In genomic region chr16:89098767-89099430, GRCh38 we compare ENCODE assay signal across 13 cellular contexts. TPM values are rescaled to one million over a fixed set of nuclear protein-coding genes. Genes with fewer than 3 reads are reported as not detected.
A peak's percentile ranks its signal among the peaks of the same experiment; 100 is the strongest.
DNase-seq lines count a peak whose midpoint lies in the region; ATAC-seq and TF ChIP-seq lines count a peak whose summit lies in the region.
"Had no signal": no experiment of that assay in that cellular context is flagged by ENCODE, and none has a peak within 500 bp of the region (broad histone marks: within the 10 kb centered on the region; RNA-seq: fewer than 3 reads in every experiment).

No MANE protein-coding gene starts in this region.

- H3K27me3 ChIP-seq in Peyer's patch (no peaks in the 10 kb centered on the region), duodenal mucosa (ENCODE audit: control insufficient read depth in 1 of 2, insufficient read depth in 2 of 2, low read length in 2 of 2) (no peaks in the 10 kb centered on the region), testis (no peaks in the 10 kb centered on the region)
- H3K27me3 ChIP-seq: suprapubic skin had no signal

- CTCF ChIA-PET in activated naive CD4-positive, alpha-beta T cell treated with anti-CD3 and anti-CD28 coated beads, Interleukin-2, amount 10 ng/mL, durations not matched to agents 7 days and 5 days (lab: Charles Lee), result no interaction called here

- TF ChIP-seq CTCF in Peyer's patch (IDR thresholded peaks at IDR 0.05) (no peak), testis (IDR thresholded peaks at IDR 0.05) (no peak)

- 82 to 83% methylated on average over 25 to 26 of the region's 26 CpGs for WGBS in testis, 2 donors

- peaks cover 45% of the 10 kb centered on the region for H3K36me3 Mint-ChIP-seq in activated naive CD4-positive, alpha-beta T cell treated with anti-CD3 and anti-CD28 coated beads, Interleukin-2, amount 10 ng/mL, durations not matched to agents 7 days and 5 days

- intact Hi-C loops in testis (cut with DNase I; ENCODE audit: low total_unique reads), result no loop called here

- DNase-seq in activated naive CD4-positive, alpha-beta T cell treated with anti-CD3 and anti-CD28 coated beads, Interleukin-2, amount 10 ng/mL, durations not matched to agents 7 days and 5 days, result no peak
- no peak for DNase-seq in activated naive CD4-positive, alpha-beta T cell treated with anti-CD3 and anti-CD28 coated beads, Interleukin-2, amount 50 U/mL, for 16 hours
- no peak for DNase-seq in Peyer's patch
- peak; percentile 44 for DNase-seq in testis
- DNase-seq in OCI-M1 (lab: John Stamatoyannopoulos, UW), result no peak
- no peak for DNase-seq in cerebellar nuclear complex (lab: John Stamatoyannopoulos, UW)
- DNase-seq: foreskin melanocyte had no signal

- peak overlapping the region; percentile 21 for H3K4me3 Mint-ChIP-seq in activated naive CD4-positive, alpha-beta T cell treated with anti-CD3 and anti-CD28 coated beads, Interleukin-2, amount 10 ng/mL, durations not matched to agents 7 days and 5 days
- H3K4me3 Mint-ChIP-seq: WTC11 had no signal

- no peaks in the 10 kb centered on the region for H3K27me3 Mint-ChIP-seq in activated naive CD4-positive, alpha-beta T cell treated with anti-CD3 and anti-CD28 coated beads, Interleukin-2, amount 10 ng/mL, durations not matched to agents 7 days and 5 days
- H3K27me3 Mint-ChIP-seq: brain had no signal

- H3K27ac Mint-ChIP-seq in activated naive CD4-positive, alpha-beta T cell treated with anti-CD3 and anti-CD28 coated beads, Interleukin-2, amount 10 ng/mL, durations not matched to agents 7 days and 5 days, result peak overlapping the region; percentile 97

- H3K9me3 ChIP-seq in Peyer's patch, result no peaks in the 10 kb centered on the region
- no peaks in the 10 kb centered on the region for H3K9me3 ChIP-seq in duodenal mucosa (ENCODE audit: control insufficient read depth in 1 of 2, low read length in 2 of 2)
- H3K9me3 ChIP-seq in testis, result no peaks in the 10 kb centered on the region
- H3K9me3 ChIP-seq: suprapubic skin had no signal

- peaks cover 0 to 33% (median 0%) of the 10 kb centered on the region in 3 donors for H3K36me3 ChIP-seq in Peyer's patch
- peaks cover 3 to 36% of the 10 kb centered on the region in 2 donors for H3K36me3 ChIP-seq in duodenal mucosa (ENCODE audit: control insufficient read depth in 1 of 2, insufficient read depth in 2 of 2, low read length in 2 of 2)
- no peaks in the 10 kb centered on the region for H3K36me3 ChIP-seq in testis (ENCODE audit: low read depth, missing control alignments)

- peaks cover 26 to 82% (median 44%) of the 10 kb centered on the region in 4 donors for H3K4me1 ChIP-seq in Peyer's patch
- peaks cover 83 to 93% of the 10 kb centered on the region in 2 donors for H3K4me1 ChIP-seq in duodenal mucosa (ENCODE audit: control insufficient read depth in 1 of 2, insufficient read depth in 2 of 2, low read length in 2 of 2)
- peaks cover 20% of the 10 kb centered on the region for H3K4me1 ChIP-seq in testis

- peaks cover 88% of the 10 kb centered on the region for H3K4me1 Mint-ChIP-seq in activated naive CD4-positive, alpha-beta T cell treated with anti-CD3 and anti-CD28 coated beads, Interleukin-2, amount 10 ng/mL, durations not matched to agents 7 days and 5 days

- TF ChIP-seq POLR2A in Peyer's patch (IDR thresholded peaks at IDR 0.05) (no peak), testis (IDR thresholded peaks at IDR 0.05) (no peak)

- peak overlapping the region in 1 of 2 donors; percentile 38 for H3K9ac ChIP-seq in duodenal mucosa (ENCODE audit: low read depth in 1 of 2, low read length in 2 of 2)
- H3K9ac ChIP-seq: parathyroid adenoma had no signal

- peak overlapping the region in 3 of 4 donors; percentile 9 to 26 (median 14) for H3K4me3 ChIP-seq in Peyer's patch
- H3K4me3 ChIP-seq in duodenal mucosa (ENCODE audit: low read depth in 1 of 2, low read length in 2 of 2), result peak overlapping the region; percentile 28 to 45
- H3K4me3 ChIP-seq in testis, result no peak overlapping the region
- H3K4me3 ChIP-seq: suprapubic skin had no signal

- H3K27ac ChIP-seq in Peyer's patch, result peak overlapping the region; percentile 70 to 85 (median 84)
- peak overlapping the region; percentile 66 for H3K27ac ChIP-seq in duodenal mucosa (ENCODE audit: low read depth, low read length)
- H3K27ac ChIP-seq in testis, result no peak overlapping the region
- H3K27ac ChIP-seq: parathyroid adenoma, suprapubic skin had no signal

- ATAC-seq in GM18498 (IDR thresholded peaks at IDR 0.05; ENCODE audit: unreplicated experiment), result no peak

- H3K9me3 Mint-ChIP-seq in activated naive CD4-positive, alpha-beta T cell treated with anti-CD3 and anti-CD28 coated beads, Interleukin-2, amount 10 ng/mL, durations not matched to agents 7 days and 5 days, result no peaks in the 10 kb centered on the region
- H3K9me3 Mint-ChIP-seq: brain, WTC11 had no signal

RNA-seq across cellular contexts. Expression of gene ACSF3, which starts 5.2 kb away (rescaled TPM):
- total RNA-seq in Peyer's patch (100 to 1,000 TPM in 2 of 4 donors, 10 to 100 TPM in 2; 94.6 to 120 (median 108) TPM), testis (10 to 100 TPM; 61.0 to 70.1 TPM)
- polyA plus RNA-seq in testis (ENCODE audit: insufficient read depth, low read depth, low replicate concordance), result 30.3 TPM

Comparison
In these comparisons a context has a peak if more than half of its experiments do, and no peak if none do; other contexts are left out.
1. H3K27ac ChIP-seq: peak in Peyer's patch (4 of 4) and duodenal mucosa (single experiment); none in testis (0 of 2).
2. H3K4me3 ChIP-seq: peak in Peyer's patch (3 of 4) and duodenal mucosa (2 of 2); none in testis (0 of 2).